ENCODE assay signal across 16 cellular contexts in genomic region chr5:67133781-67134180, GRCh38.
A peak's percentile ranks its signal among the peaks of the same experiment; 100 is the strongest.
DNase-seq lines count a peak whose midpoint lies in the region; ATAC-seq, FAIRE-seq and TF ChIP-seq lines count a peak whose summit lies in the region.
"Had no signal": no experiment of that assay in that cellular context is flagged by ENCODE, and none has a peak within 500 bp of the region (broad histone marks: within the 10 kb centered on the region; RNA-seq: fewer than 3 reads in every experiment).

No MANE protein-coding gene starts in this region.

- DNase-seq in DMS79 treated with DMSO at 0.1 percent for 48 hours (lab: John Stamatoyannopoulos, UW): peak; percentile 70
- DNase-seq in NCI-H1694 (lab: John Stamatoyannopoulos, UW): peak; percentile 24
- peak; percentile 88 for DNase-seq in NCI-H345 (lab: John Stamatoyannopoulos, UW)
- DNase-seq in NCI-H524 treated with DMSO at 0.1 percent for 48 hours (lab: John Stamatoyannopoulos, UW): no peak
- DNase-seq in GM10266 (ENCODE audit: extremely low spot score): no peak
- DNase-seq: Caco-2, DND-41, KBM-7, NCI-H2029, NCI-H446 had no signal

- no peak for ATAC-seq in HG02970 (IDR thresholded peaks at IDR 0.05; ENCODE audit: low FRiP score, unreplicated experiment)
- ATAC-seq: GM12878, Panc1 had no signal

- peak; percentile 89 for FAIRE-seq in islet of Langerhans (lab: Jason Lieb, UNC)
- FAIRE-seq: G401.6, GM12878, H1 had no signal

- TF ChIP-seq CTCF in GM10266 (IDR thresholded peaks at IDR 0.05; ENCODE audit: control insufficient read depth, insufficient read depth, low read depth, missing control alignments): no peak

Comparison
In these comparisons a context has a peak if more than half of its experiments do, and no peak if none do; other contexts are left out.
1. DNase-seq: peak in DMS79 treated with DMSO at 0.1 percent for 48 hours (single experiment), NCI-H1694 (single experiment) and NCI-H345 (single experiment); none in NCI-H524 treated with DMSO at 0.1 percent for 48 hours (single experiment) and GM10266 (single experiment).